In the genomic region with DNA sequence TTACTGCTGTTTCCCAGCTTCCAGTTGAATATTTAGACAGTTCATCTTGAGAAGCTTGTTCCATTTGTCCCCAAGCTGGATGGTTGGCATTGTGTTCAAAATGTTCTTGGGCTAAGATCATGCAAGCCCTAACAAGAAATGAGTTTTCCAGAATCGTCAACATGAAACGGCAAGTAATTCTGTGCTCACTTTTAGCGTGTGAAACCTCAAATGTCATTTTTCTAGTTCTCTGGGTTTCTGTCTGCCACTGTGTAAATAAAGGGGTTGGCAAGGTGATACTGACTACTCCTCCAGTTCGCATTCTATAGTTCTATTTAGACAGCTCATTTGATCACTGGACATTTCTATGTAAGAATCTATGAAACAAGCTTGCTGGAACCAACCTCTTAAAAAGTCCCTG, we compare ENCODE assay signal across 18 cellular contexts.
DNase-seq lines count a peak whose midpoint lies in the region; ATAC-seq and TF ChIP-seq lines count a peak whose summit lies in the region.
"Had no signal": no experiment of that assay in that cellular context is flagged by ENCODE, and none has a peak within 500 bp of the region (broad histone marks: within the 10 kb centered on the region; RNA-seq: fewer than 3 reads in every experiment).

No MANE protein-coding gene starts in this region.

- H3K9me3 Mint-ChIP-seq in activated naive CD8-positive, alpha-beta T cell treated with anti-CD3 and anti-CD28 coated beads, Interleukin-2, amount 50 U/mL, for 24 hours, result no peaks in the 10 kb centered on the region
- H3K9me3 Mint-ChIP-seq in activated naive CD8-positive, alpha-beta T cell treated with anti-CD3 and anti-CD28 coated beads for 36 hours, result no peaks in the 10 kb centered on the region
- H3K9me3 Mint-ChIP-seq: CD8-positive, alpha-beta T cell; central memory CD8-positive, alpha-beta T cell; IgD-negative memory B cell; T-helper 2 cell treated with Interferon-gamma antibody and Interleukin-4, amounts not matched to agents 5 μg/mL and 100 μg/mL, for 36 hours had no signal

- no peaks in the 10 kb centered on the region for H3K27me3 ChIP-seq in suprapubic skin
- H3K27me3 ChIP-seq: gastroesophageal sphincter had no signal

- H3K36me3 ChIP-seq in suprapubic skin, result no peaks in the 10 kb centered on the region
- H3K36me3 ChIP-seq: gastroesophageal sphincter had no signal

- no peak overlapping the region for H3K4me3 ChIP-seq in suprapubic skin
- H3K4me3 ChIP-seq: gastroesophageal sphincter, lung had no signal

- no peak for TF ChIP-seq CTCF in suprapubic skin (IDR thresholded peaks at IDR 0.05)

- no peak overlapping the region for H3K27ac Mint-ChIP-seq in activated naive CD8-positive, alpha-beta T cell treated with anti-CD3 and anti-CD28 coated beads, Interleukin-2, amount 50 U/mL, for 24 hours
- H3K27ac Mint-ChIP-seq in activated naive CD8-positive, alpha-beta T cell treated with anti-CD3 and anti-CD28 coated beads for 36 hours, result no peak overlapping the region
- H3K27ac Mint-ChIP-seq: CD8-positive, alpha-beta T cell; IgD-negative memory B cell; T-helper 2 cell treated with Interferon-gamma antibody and Interleukin-4, amounts not matched to agents 5 μg/mL and 100 μg/mL, for 36 hours had no signal

- H3K36me3 Mint-ChIP-seq in activated naive CD8-positive, alpha-beta T cell treated with anti-CD3 and anti-CD28 coated beads, Interleukin-2, amount 50 U/mL, for 24 hours (ENCODE audit: low read depth), result no peaks in the 10 kb centered on the region
- no peaks in the 10 kb centered on the region for H3K36me3 Mint-ChIP-seq in activated naive CD8-positive, alpha-beta T cell treated with anti-CD3 and anti-CD28 coated beads for 36 hours
- H3K36me3 Mint-ChIP-seq: CD8-positive, alpha-beta T cell; IgD-negative memory B cell had no signal

- H3K27me3 Mint-ChIP-seq in activated naive CD8-positive, alpha-beta T cell treated with anti-CD3 and anti-CD28 coated beads, Interleukin-2, amount 50 U/mL, for 24 hours, result peaks cover 2% of the 10 kb centered on the region
- no peaks in the 10 kb centered on the region for H3K27me3 Mint-ChIP-seq in activated naive CD8-positive, alpha-beta T cell treated with anti-CD3 and anti-CD28 coated beads for 36 hours
- H3K27me3 Mint-ChIP-seq: central memory CD8-positive, alpha-beta T cell had no signal

- H3K9me3 ChIP-seq in suprapubic skin, result no peaks in the 10 kb centered on the region
- H3K9me3 ChIP-seq: gastroesophageal sphincter had no signal

- peak; percentile 36 for ATAC-seq in activated naive CD8-positive, alpha-beta T cell treated with anti-CD3 and anti-CD28 coated beads, Interleukin-2, amount 50 U/mL, for 24 hours
- ATAC-seq in GM21717 (IDR thresholded peaks at IDR 0.05; ENCODE audit: unreplicated experiment) (peak; percentile 57), HG03520 (IDR thresholded peaks at IDR 0.05; ENCODE audit: unreplicated experiment) (peak; percentile 77)
- ATAC-seq: CD8-positive, alpha-beta T cell; gastroesophageal sphincter had no signal

- WGBS in suprapubic skin, result 49% methylated on average over 4 of the region's 4 CpGs

- TF ChIP-seq EP300 in suprapubic skin (IDR thresholded peaks at IDR 0.05), result no peak

- TF ChIP-seq POLR2A in suprapubic skin (IDR thresholded peaks at IDR 0.05), result no peak

- no peak overlapping the region for H3K4me3 Mint-ChIP-seq in activated naive CD8-positive, alpha-beta T cell treated with anti-CD3 and anti-CD28 coated beads, Interleukin-2, amount 50 U/mL, for 24 hours
- H3K4me3 Mint-ChIP-seq in activated naive CD8-positive, alpha-beta T cell treated with anti-CD3 and anti-CD28 coated beads for 36 hours, result no peak overlapping the region
- H3K4me3 Mint-ChIP-seq: CD8-positive, alpha-beta T cell; central memory CD8-positive, alpha-beta T cell; IgD-negative memory B cell; T-helper 2 cell treated with Interferon-gamma antibody and Interleukin-4, amounts not matched to agents 5 μg/mL and 100 μg/mL, for 36 hours had no signal

- peaks cover 41% of the 10 kb centered on the region for H3K4me1 ChIP-seq in suprapubic skin
- H3K4me1 ChIP-seq: gastroesophageal sphincter had no signal

- DNase-seq in activated naive CD8-positive, alpha-beta T cell treated with anti-CD3 and anti-CD28 coated beads, Interleukin-2, amount 50 U/mL, for 24 hours, result no peak
- no peak for DNase-seq in activated naive CD8-positive, alpha-beta T cell treated with anti-CD3 and anti-CD28 coated beads for 36 hours
- no peak for DNase-seq in suprapubic skin (ENCODE audit: low spot score in 2 of 2)
- no peak for DNase-seq in dermis blood vessel endothelial cell
- DNase-seq in stimulated activated CD4-positive, alpha-beta T cell treated with anti-CD3 and anti-CD28 coated beads, Interleukin-2, amount 100 ng/mL, for 48 hours, result no peak
- DNase-seq in NCI-H446 treated with DMSO at 0.1 percent for 48 hours (lab: John Stamatoyannopoulos, UW), result no peak
- DNase-seq: activated CD4-positive, alpha-beta T cell treated with anti-CD3 and anti-CD28 coated beads for 4 hours; CD8-positive, alpha-beta T cell; NCI-H1092; NCI-H2171 treated with DMSO at 0.1 percent for 48 hours; retina had no signal

- H3K27ac ChIP-seq in suprapubic skin, result peak overlapping the region; percentile 52
- H3K27ac ChIP-seq: gastroesophageal sphincter had no signal

- no peaks in the 10 kb centered on the region for H3K4me1 Mint-ChIP-seq in activated naive CD8-positive, alpha-beta T cell treated with anti-CD3 and anti-CD28 coated beads, Interleukin-2, amount 50 U/mL, for 24 hours
- peaks cover 4% of the 10 kb centered on the region for H3K4me1 Mint-ChIP-seq in activated naive CD8-positive, alpha-beta T cell treated with anti-CD3 and anti-CD28 coated beads for 36 hours
- H3K4me1 Mint-ChIP-seq: central memory CD8-positive, alpha-beta T cell had no signal
